8 cellular contexts compared by ENCODE assay signal in the genomic region with DNA sequence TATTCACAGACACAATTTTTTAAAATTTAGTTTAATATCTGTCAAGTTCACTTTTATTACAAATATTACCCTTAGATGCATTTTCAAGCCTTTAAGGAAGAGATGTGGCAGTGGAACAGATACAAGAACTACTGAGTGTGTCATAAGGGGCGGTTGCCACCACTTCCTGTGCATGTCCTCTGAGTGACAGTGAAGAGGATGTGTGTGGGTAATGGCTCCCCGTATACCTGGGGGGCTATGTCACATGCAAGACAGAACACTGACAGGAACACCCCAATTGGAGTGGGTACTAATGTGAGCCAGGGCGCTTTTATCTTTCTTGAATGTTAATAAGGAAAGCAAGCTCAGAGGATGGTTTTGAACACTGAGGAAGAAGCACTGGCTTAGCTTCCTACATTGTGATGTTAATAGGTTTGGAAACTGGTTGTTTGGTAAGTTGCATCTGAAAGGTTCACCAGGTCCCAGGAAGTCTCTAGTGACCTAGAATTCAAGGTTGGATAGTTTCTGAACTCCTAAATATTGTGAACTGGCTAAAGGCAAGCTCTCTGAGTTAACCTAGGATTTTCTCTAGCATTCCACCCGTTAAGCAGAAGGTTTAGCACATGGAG.
DNase-seq lines count a peak whose midpoint lies in the region; ATAC-seq and TF ChIP-seq lines count a peak whose summit lies in the region.

No MANE protein-coding gene starts in this region.

- TF ChIP-seq CTCF in NB4 (IDR thresholded peaks at IDR 0.05; ENCODE audit: low read depth, low read length), result no peak
- no peak for TF ChIP-seq CTCF in brain microvascular endothelial cell (IDR thresholded peaks at IDR 0.05; ENCODE audit: low read depth, low read length, missing control alignments)

- H3K4me3 ChIP-seq in NB4 (ENCODE audit: low read depth, low read length) (no peak overlapping the region), brain microvascular endothelial cell (ENCODE audit: low read depth, low read length) (no peak overlapping the region)

- in situ Hi-C loops in brain microvascular endothelial cell (cut with HindIII; ENCODE audit: low pct_ligation_motif_present, low sequenced_read_pairs), result no loop called here

- ATAC-seq in GM21786 (IDR thresholded peaks at IDR 0.05; ENCODE audit: unreplicated experiment) (peak; percentile 87), HG02970 (IDR thresholded peaks at IDR 0.05; ENCODE audit: low FRiP score, unreplicated experiment) (no peak)

- H3K27me3 ChIP-seq in brain microvascular endothelial cell (replicated peaks), result no peaks in the 10 kb centered on the region

- peak; percentile 60 for DNase-seq in GF-D8 (lab: John Stamatoyannopoulos, UW)
- DNase-seq in NB4 (ENCODE audit: low read depth), result peak; percentile 74
- DNase-seq in activated T-helper 1 cell treated with anti-CD3 and anti-CD28 coated beads, Interleukin-2, amount 50 U/mL, for 16 hours (ENCODE audit: low read depth in 1 of 2, low spot score in 1 of 2), result peak; percentile 26 to 39
- peak; percentile 28 for DNase-seq in stimulated activated CD8-positive, alpha-beta memory T cell treated with anti-CD3 and anti-CD28 coated beads, Interleukin-12 subunit alpha, Interleukin-12 subunit beta, amount 100 ng/mL, for 24 hours (ENCODE audit: extremely low read depth)
- DNase-seq in brain microvascular endothelial cell, result no peak
- no peak for DNase-seq in hypothalamus (lab: John Stamatoyannopoulos, UW)

- H3K36me3 ChIP-seq in brain microvascular endothelial cell (replicated peaks), result no peaks in the 10 kb centered on the region

- no peak for TF ChIP-seq POLR2A in NB4 (IDR thresholded peaks at IDR 0.05; ENCODE audit: extremely low read depth, insufficient read length)

- no peak overlapping the region for H3K27ac ChIP-seq in brain microvascular endothelial cell

Comparison
In these comparisons a context has a peak if more than half of its experiments do, and no peak if none do; other contexts are left out.
1. DNase-seq: peak in GF-D8 (single experiment), NB4 (single experiment), activated T-helper 1 cell treated with anti-CD3 and anti-CD28 coated beads, Interleukin-2, amount 50 U/mL, for 16 hours (2 of 2) and stimulated activated CD8-positive, alpha-beta memory T cell treated with anti-CD3 and anti-CD28 coated beads, Interleukin-12 subunit alpha, Interleukin-12 subunit beta, amount 100 ng/mL, for 24 hours (single experiment); none in brain microvascular endothelial cell (single experiment) and hypothalamus (0 of 51).